Comparison of ENCODE assay signal across 1 cellular context in genomic region chr19:16200038-16200775, GRCh38.
A peak's percentile ranks its signal among the peaks of the same experiment; 100 is the strongest.
TF ChIP-seq lines count a peak whose summit lies in the region.

No MANE protein-coding gene starts in this region.

TF ChIP-seq in HepG2, 621 proteins besides CTCF, POLR2A, EP300 and RAD21 (continued from another document and continues in another):
- 0 out of 2 replicates have a peak, but pooled peaks have one; percentile 44 for TF ChIP-seq PRDM10 (CRISPR knock-in tag; IDR thresholded peaks at IDR 0.05; ENCODE audit: low read depth)
- TF ChIP-seq ZNF430 (CRISPR knock-in tag; IDR thresholded peaks at IDR 0.05), result peak; percentile 60; the same call in 1 of the 2 replicates
- TF ChIP-seq ZNF441 (CRISPR knock-in tag; IDR thresholded peaks at IDR 0.05; ENCODE audit: borderline replicate concordance), result no peak
- peak; percentile 16; the same call in 1 of the 2 replicates for TF ChIP-seq ZNF362 (CRISPR knock-in tag; IDR thresholded peaks at IDR 0.05; ENCODE audit: borderline replicate concordance)
- 0 out of 2 replicates have a peak, but pooled peaks have one; percentile 52 for TF ChIP-seq GTF2F1 (IDR thresholded peaks at IDR 0.05; ENCODE audit: low read length)
- 0 out of 2 replicates have a peak, but pooled peaks have one; percentile 48 for TF ChIP-seq THRA (CRISPR knock-in tag; IDR thresholded peaks at IDR 0.05; ENCODE audit: borderline replicate concordance)
- peak; percentile 41; the same call in 1 of the 2 replicates for TF ChIP-seq ZNF121 (CRISPR knock-in tag; IDR thresholded peaks at IDR 0.05)
- TF ChIP-seq HMGXB3 (CRISPR knock-in tag; IDR thresholded peaks at IDR 0.05; ENCODE audit: borderline replicate concordance), result 0 out of 2 replicates have a peak, but pooled peaks have one; percentile 48
- peak; percentile 50; the same call in 1 of the 2 replicates for TF ChIP-seq SP5 (CRISPR knock-in tag; IDR thresholded peaks at IDR 0.05; ENCODE audit: borderline replicate concordance, low read depth)
- TF ChIP-seq ZNF740 (CRISPR knock-in tag; IDR thresholded peaks at IDR 0.05), result peak; percentile 43; the same call in 1 of the 2 replicates
- 0 out of 2 replicates have a peak, but pooled peaks have one; percentile 62 for TF ChIP-seq THAP9 (CRISPR knock-in tag; IDR thresholded peaks at IDR 0.05; ENCODE audit: borderline replicate concordance)
- TF ChIP-seq FUBP1 (CRISPR knock-in tag; IDR thresholded peaks at IDR 0.05; ENCODE audit: borderline replicate concordance), result peak; percentile 64; the same call in 1 of the 2 replicates
- no peak for TF ChIP-seq THAP8 (CRISPR knock-in tag; IDR thresholded peaks at IDR 0.05; ENCODE audit: borderline replicate concordance)
- no peak for TF ChIP-seq USF2 (IDR thresholded peaks at IDR 0.05; ENCODE audit: low read depth, low read length)
- no peak for TF ChIP-seq USF2 (CRISPR knock-in tag; IDR thresholded peaks at IDR 0.05; ENCODE audit: borderline replicate concordance)
- no peak for TF ChIP-seq ZNF280B (CRISPR knock-in tag; IDR thresholded peaks at IDR 0.05; ENCODE audit: borderline replicate concordance)
- TF ChIP-seq PHF20 (CRISPR knock-in tag; IDR thresholded peaks at IDR 0.05), result peak; percentile 62
- TF ChIP-seq CC2D1A (CRISPR knock-in tag; IDR thresholded peaks at IDR 0.05), result no peak
- TF ChIP-seq ZBTB33 (CRISPR knock-in tag; IDR thresholded peaks at IDR 0.05), result peak; percentile 65; the same call in 1 of the 2 replicates
- no peak for TF ChIP-seq FOSL1 (CRISPR knock-in tag; IDR thresholded peaks at IDR 0.05; ENCODE audit: borderline replicate concordance)
- peak; percentile 31; the same call in 1 of the 2 replicates for TF ChIP-seq ZBTB7B (CRISPR knock-in tag; IDR thresholded peaks at IDR 0.05)
